Comparison of ENCODE assay signal across 1 cellular context in the genomic region with DNA sequence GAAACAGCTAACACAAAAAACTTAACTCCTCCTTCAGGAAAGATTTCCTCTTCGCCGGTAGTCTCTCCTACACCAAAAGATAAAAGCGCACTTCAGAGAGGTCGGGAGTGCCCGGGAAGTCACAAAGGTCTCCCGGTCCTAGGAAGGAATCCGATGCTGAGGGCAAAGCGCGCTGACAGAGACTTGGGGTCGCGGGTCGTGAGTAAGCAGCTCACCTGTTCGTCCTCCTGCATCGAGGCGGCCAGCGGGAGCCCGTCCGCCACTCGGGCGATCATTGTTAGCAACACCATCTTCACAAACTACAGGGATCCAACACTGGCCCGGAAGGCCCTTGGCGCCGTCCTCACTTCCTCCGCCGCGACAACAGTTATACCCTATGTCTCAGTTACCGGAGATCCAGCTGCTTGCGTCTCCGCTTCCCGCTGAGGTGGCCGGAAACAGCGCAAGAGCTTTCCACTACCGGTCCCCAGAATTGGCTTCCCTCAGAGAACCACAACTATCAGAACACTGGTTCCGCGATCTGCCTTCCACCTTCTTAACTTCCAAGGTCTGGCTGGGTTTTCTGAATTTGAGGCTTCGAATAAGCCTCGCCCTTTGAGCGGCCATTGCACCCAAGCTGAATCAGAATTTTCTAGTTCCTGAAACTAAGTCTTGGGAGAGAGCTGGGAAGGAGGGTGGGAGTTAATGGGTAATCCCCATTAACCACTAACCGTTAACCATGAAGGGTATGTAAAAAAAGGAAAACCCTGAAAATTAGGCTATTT.
TF ChIP-seq lines count a peak whose summit lies in the region.

SEC22B (minus strand) TSS at position 429 of the 764 bp plus-strand sequence; CDS start at position 290, 139 bp downstream.

TF ChIP-seq in HEK293, 187 proteins besides CTCF, POLR2A, EP300 and RAD21 (continued from another document and continues in another):
- TF ChIP-seq GLIS1 (tag by site-specific recombination; IDR thresholded peaks at IDR 0.05), result peak; percentile 58
- TF ChIP-seq ZNF571 (tag by site-specific recombination; IDR thresholded peaks at IDR 0.05), result no peak
- no peak for TF ChIP-seq GFI1B (tag by site-specific recombination; IDR thresholded peaks at IDR 0.05)
- TF ChIP-seq, protein P1, sequence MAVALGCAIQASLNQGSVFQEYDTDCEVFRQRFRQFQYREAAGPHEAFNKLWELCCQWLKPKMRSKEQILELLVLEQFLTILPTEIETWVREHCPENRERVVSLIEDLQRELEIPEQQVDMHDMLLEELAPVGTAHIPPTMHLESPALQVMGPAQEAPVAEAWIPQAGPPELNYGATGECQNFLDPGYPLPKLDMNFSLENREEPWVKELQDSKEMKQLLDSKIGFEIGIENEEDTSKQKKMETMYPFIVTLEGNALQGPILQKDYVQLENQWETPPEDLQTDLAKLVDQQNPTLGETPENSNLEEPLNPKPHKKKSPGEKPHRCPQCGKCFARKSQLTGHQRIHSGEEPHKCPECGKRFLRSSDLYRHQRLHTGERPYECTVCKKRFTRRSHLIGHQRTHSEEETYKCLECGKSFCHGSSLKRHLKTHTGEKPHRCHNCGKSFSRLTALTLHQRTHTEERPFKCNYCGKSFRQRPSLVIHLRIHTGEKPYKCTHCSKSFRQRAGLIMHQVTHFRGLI (tag by site-specific recombination; IDR thresholded peaks at IDR 0.05), result peak; percentile 56; the same call in 1 of the 2 replicates
- TF ChIP-seq ZNF580 (tag by site-specific recombination; IDR thresholded peaks at IDR 0.05), result peak; percentile 97
- no peak for TF ChIP-seq ZFP41 (tag by site-specific recombination; IDR thresholded peaks at IDR 0.05; ENCODE audit: borderline replicate concordance)
- TF ChIP-seq ZNF654 (tag by site-specific recombination; IDR thresholded peaks at IDR 0.05; ENCODE audit: low read depth), result peak; percentile 8; the same call in 1 of the 2 replicates
- TF ChIP-seq ZNF529 (tag by site-specific recombination; IDR thresholded peaks at IDR 0.05; ENCODE audit: insufficient replicate concordance), result peak; percentile 9
- TF ChIP-seq ZNF138 (tag by site-specific recombination; IDR thresholded peaks at IDR 0.05; ENCODE audit: borderline replicate concordance), result no peak
- TF ChIP-seq ZNF610 (tag by site-specific recombination; IDR thresholded peaks at IDR 0.05; ENCODE audit: borderline replicate concordance), result peak; percentile 75; the same call in 1 of the 2 replicates
- TF ChIP-seq ZNF548 (tag by site-specific recombination; IDR thresholded peaks at IDR 0.05), result no peak
- TF ChIP-seq KLF1 (tag by site-specific recombination; IDR thresholded peaks at IDR 0.05), result no peak
- peak; percentile 70; the same call in 1 of the 2 replicates for TF ChIP-seq ZBTB7A (tag by site-specific recombination; IDR thresholded peaks at IDR 0.05; ENCODE audit: low read depth)
- no peak for TF ChIP-seq SALL2 (tag by site-specific recombination; IDR thresholded peaks at IDR 0.05; ENCODE audit: borderline replicate concordance)
- TF ChIP-seq KLF7 (tag by site-specific recombination; IDR thresholded peaks at IDR 0.05; ENCODE audit: borderline replicate concordance), result peak; percentile 77
- no peak for TF ChIP-seq GLI2 (tag by site-specific recombination; IDR thresholded peaks at IDR 0.05; ENCODE audit: borderline replicate concordance, low read depth)
- no peak; the same call in 1 of the 2 replicates for TF ChIP-seq ZNF366 (tag by site-specific recombination; conservative IDR thresholded peaks at IDR 0.05)
- TF ChIP-seq ZNF112 (tag by site-specific recombination; IDR thresholded peaks at IDR 0.05), result no peak
- TF ChIP-seq ZNF302 (tag by site-specific recombination; IDR thresholded peaks at IDR 0.05; ENCODE audit: low read depth), result no peak
- TF ChIP-seq ZNF670 (tag by site-specific recombination; IDR thresholded peaks at IDR 0.05; ENCODE audit: low read depth), result no peak
- peak; percentile 81 for TF ChIP-seq IKZF3 (tag by site-specific recombination; IDR thresholded peaks at IDR 0.05)
- peak; percentile 94 for TF ChIP-seq KLF8 (tag by site-specific recombination; IDR thresholded peaks at IDR 0.05)
- no peak for TF ChIP-seq OSR2 (tag by site-specific recombination; IDR thresholded peaks at IDR 0.05)
- TF ChIP-seq, protein P2, sequence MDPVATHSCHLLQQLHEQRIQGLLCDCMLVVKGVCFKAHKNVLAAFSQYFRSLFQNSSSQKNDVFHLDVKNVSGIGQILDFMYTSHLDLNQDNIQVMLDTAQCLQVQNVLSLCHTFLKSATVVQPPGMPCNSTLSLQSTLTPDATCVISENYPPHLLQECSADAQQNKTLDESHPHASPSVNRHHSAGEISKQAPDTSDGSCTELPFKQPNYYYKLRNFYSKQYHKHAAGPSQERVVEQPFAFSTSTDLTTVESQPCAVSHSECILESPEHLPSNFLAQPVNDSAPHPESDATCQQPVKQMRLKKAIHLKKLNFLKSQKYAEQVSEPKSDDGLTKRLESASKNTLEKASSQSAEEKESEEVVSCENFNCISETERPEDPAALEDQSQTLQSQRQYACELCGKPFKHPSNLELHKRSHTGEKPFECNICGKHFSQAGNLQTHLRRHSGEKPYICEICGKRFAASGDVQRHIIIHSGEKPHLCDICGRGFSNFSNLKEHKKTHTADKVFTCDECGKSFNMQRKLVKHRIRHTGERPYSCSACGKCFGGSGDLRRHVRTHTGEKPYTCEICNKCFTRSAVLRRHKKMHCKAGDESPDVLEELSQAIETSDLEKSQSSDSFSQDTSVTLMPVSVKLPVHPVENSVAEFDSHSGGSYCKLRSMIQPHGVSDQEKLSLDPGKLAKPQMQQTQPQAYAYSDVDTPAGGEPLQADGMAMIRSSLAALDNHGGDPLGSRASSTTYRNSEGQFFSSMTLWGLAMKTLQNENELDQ (tag by site-specific recombination; IDR thresholded peaks at IDR 0.05; ENCODE audit: low read depth), result no peak
- no peak for TF ChIP-seq GLIS2 (tag by site-specific recombination; IDR thresholded peaks at IDR 0.05)
- TF ChIP-seq FEZF1 (tag by site-specific recombination; IDR thresholded peaks at IDR 0.05), result no peak; the same call in 1 of the 2 replicates
- TF ChIP-seq ZNF37A (tag by site-specific recombination; IDR thresholded peaks at IDR 0.05), result no peak
- no peak for TF ChIP-seq ZNF707 (tag by site-specific recombination; IDR thresholded peaks at IDR 0.05)
- TF ChIP-seq PRDM4 (tag by site-specific recombination; IDR thresholded peaks at IDR 0.05), result peak; percentile 57
- TF ChIP-seq ZNF341 (tag by site-specific recombination; IDR thresholded peaks at IDR 0.05; ENCODE audit: low read depth), result peak; percentile 13; the same call in 1 of the 2 replicates
- TF ChIP-seq, protein P3, sequence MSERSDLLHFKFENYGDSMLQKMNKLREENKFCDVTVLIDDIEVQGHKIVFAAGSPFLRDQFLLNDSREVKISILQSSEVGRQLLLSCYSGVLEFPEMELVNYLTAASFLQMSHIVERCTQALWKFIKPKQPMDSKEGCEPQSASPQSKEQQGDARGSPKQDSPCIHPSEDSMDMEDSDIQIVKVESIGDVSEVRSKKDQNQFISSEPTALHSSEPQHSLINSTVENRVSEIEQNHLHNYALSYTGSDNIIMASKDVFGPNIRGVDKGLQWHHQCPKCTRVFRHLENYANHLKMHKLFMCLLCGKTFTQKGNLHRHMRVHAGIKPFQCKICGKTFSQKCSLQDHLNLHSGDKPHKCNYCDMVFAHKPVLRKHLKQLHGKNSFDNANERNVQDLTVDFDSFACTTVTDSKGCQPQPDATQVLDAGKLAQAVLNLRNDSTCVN (tag by site-specific recombination; optimal IDR thresholded peaks at IDR 0.05), result peak; percentile 31
- TF ChIP-seq, protein P4, sequence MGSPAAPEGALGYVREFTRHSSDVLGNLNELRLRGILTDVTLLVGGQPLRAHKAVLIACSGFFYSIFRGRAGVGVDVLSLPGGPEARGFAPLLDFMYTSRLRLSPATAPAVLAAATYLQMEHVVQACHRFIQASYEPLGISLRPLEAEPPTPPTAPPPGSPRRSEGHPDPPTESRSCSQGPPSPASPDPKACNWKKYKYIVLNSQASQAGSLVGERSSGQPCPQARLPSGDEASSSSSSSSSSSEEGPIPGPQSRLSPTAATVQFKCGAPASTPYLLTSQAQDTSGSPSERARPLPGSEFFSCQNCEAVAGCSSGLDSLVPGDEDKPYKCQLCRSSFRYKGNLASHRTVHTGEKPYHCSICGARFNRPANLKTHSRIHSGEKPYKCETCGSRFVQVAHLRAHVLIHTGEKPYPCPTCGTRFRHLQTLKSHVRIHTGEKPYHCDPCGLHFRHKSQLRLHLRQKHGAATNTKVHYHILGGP (tag by site-specific recombination; IDR thresholded peaks at IDR 0.05), result 0 out of 2 replicates have a peak, but pooled peaks have one; percentile 26
- TF ChIP-seq KLF9 (tag by site-specific recombination; IDR thresholded peaks at IDR 0.05; ENCODE audit: low read depth), result peak; percentile 48
- peak; percentile 99 for TF ChIP-seq ZNF660 (tag by site-specific recombination; IDR thresholded peaks at IDR 0.05)
- no peak for TF ChIP-seq ZNF624 (tag by site-specific recombination; IDR thresholded peaks at IDR 0.05)
- TF ChIP-seq HOXA7 (CRISPR knock-in tag; IDR thresholded peaks at IDR 0.05; ENCODE audit: borderline replicate concordance), result no peak
- TF ChIP-seq, protein P5, sequence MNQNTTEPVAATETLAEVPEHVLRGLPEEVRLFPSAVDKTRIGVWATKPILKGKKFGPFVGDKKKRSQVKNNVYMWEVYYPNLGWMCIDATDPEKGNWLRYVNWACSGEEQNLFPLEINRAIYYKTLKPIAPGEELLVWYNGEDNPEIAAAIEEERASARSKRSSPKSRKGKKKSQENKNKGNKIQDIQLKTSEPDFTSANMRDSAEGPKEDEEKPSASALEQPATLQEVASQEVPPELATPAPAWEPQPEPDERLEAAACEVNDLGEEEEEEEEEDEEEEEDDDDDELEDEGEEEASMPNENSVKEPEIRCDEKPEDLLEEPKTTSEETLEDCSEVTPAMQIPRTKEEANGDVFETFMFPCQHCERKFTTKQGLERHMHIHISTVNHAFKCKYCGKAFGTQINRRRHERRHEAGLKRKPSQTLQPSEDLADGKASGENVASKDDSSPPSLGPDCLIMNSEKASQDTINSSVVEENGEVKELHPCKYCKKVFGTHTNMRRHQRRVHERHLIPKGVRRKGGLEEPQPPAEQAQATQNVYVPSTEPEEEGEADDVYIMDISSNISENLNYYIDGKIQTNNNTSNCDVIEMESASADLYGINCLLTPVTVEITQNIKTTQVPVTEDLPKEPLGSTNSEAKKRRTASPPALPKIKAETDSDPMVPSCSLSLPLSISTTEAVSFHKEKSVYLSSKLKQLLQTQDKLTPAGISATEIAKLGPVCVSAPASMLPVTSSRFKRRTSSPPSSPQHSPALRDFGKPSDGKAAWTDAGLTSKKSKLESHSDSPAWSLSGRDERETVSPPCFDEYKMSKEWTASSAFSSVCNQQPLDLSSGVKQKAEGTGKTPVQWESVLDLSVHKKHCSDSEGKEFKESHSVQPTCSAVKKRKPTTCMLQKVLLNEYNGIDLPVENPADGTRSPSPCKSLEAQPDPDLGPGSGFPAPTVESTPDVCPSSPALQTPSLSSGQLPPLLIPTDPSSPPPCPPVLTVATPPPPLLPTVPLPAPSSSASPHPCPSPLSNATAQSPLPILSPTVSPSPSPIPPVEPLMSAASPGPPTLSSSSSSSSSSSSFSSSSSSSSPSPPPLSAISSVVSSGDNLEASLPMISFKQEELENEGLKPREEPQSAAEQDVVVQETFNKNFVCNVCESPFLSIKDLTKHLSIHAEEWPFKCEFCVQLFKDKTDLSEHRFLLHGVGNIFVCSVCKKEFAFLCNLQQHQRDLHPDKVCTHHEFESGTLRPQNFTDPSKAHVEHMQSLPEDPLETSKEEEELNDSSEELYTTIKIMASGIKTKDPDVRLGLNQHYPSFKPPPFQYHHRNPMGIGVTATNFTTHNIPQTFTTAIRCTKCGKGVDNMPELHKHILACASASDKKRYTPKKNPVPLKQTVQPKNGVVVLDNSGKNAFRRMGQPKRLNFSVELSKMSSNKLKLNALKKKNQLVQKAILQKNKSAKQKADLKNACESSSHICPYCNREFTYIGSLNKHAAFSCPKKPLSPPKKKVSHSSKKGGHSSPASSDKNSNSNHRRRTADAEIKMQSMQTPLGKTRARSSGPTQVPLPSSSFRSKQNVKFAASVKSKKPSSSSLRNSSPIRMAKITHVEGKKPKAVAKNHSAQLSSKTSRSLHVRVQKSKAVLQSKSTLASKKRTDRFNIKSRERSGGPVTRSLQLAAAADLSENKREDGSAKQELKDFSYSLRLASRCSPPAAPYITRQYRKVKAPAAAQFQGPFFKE (tag by site-specific recombination; IDR thresholded peaks at IDR 0.05; ENCODE audit: borderline replicate concordance), result no peak
- TF ChIP-seq ZNF175 (tag by site-specific recombination; IDR thresholded peaks at IDR 0.05), result no peak
- peak; percentile 70; the same call in 1 of the 2 replicates for TF ChIP-seq ZNF792 (tag by site-specific recombination; IDR thresholded peaks at IDR 0.05)
- TF ChIP-seq ZNF394 (tag by site-specific recombination; IDR thresholded peaks at IDR 0.05; ENCODE audit: borderline replicate concordance), result peak; percentile 92
